Comparison of ENCODE assay signal across 8 cellular contexts in genomic region chr7:44867073-44867990, GRCh38. TPM values are rescaled to one million over a fixed set of nuclear protein-coding genes. Genes with fewer than 3 reads are reported as not detected.
DNase-seq lines count a peak whose midpoint lies in the region; ATAC-seq and TF ChIP-seq lines count a peak whose summit lies in the region.

No MANE protein-coding gene starts in this region.

- DNase-seq in ELR (ENCODE audit: low read depth) (peak; percentile 90), NCI-H2196 (lab: John Stamatoyannopoulos, UW; ENCODE audit: unreplicated experiment) (peak; percentile 53), dermis blood vessel endothelial cell (peak; percentile 80), omental fat pad (ENCODE audit: low spot score) (no peak), AML-193 (lab: John Stamatoyannopoulos, UW) (no peak), ecto neural progenitor cell (ENCODE audit: low spot score) (no peak)

- ATAC-seq in omental fat pad (ENCODE audit: low FRiP score) (peak; percentile 73), GM19463 (IDR thresholded peaks at IDR 0.05; ENCODE audit: unreplicated experiment) (no peak), GM21367 (IDR thresholded peaks at IDR 0.05; ENCODE audit: unreplicated experiment) (no peak)

- TF ChIP-seq CTCF in omental fat pad (IDR thresholded peaks at IDR 0.05): no peak

RNA-seq across cellular contexts. Expression of gene PURB, which starts 18.0 kb away (rescaled TPM):
- total RNA-seq in dermis blood vessel endothelial cell (18.5 and 30.9 TPM in 2 replicates), omental fat pad (10 to 100 TPM; 20.9 to 32.1 (median 24.2) TPM)

RNA-seq across cellular contexts. Expression of gene H2AZ2, which starts 19.4 kb away (rescaled TPM):
- total RNA-seq in dermis blood vessel endothelial cell: 158 and 274 TPM in 2 replicates
- 100 to 1,000 TPM in 1 of 4 donors, 10 to 100 TPM in 3; 94.1 to 116 (median 97.9) TPM for total RNA-seq in omental fat pad

Comparison
In these comparisons a context has a peak if more than half of its experiments do, and no peak if none do; other contexts are left out.
1. DNase-seq: peak in ELR (single experiment), NCI-H2196 (single experiment) and dermis blood vessel endothelial cell (single experiment); none in omental fat pad (single experiment), AML-193 (0 of 2) and ecto neural progenitor cell (single experiment).